ENCODE assay signal across 8 cellular contexts in genomic region chr19:29042450-29042849, GRCh38.
"Had no signal": no experiment of that assay in that cellular context is flagged by ENCODE, and none has a peak within 500 bp of the region (broad histone marks: within the 10 kb centered on the region; RNA-seq: fewer than 3 reads in every experiment).

No MANE protein-coding gene starts in this region.

- H3K27ac Mint-ChIP-seq: H9 had no signal

- H3K9ac ChIP-seq: GM23248 had no signal

- H3K27ac ChIP-seq: GM23248, HL-60 had no signal

- H3K4me3 ChIP-seq: GM23248 had no signal

- H3K4me3 Mint-ChIP-seq: H9 had no signal

- FAIRE-seq: H54, HepG2 had no signal

- ATAC-seq: HepG2 had no signal

- DNase-seq: GM23248, GOT3, H9, HCEC 1CT, KBM-7 had no signal

- H2AFZ ChIP-seq: GM23248 had no signal
